ENCODE assay signal across 8 cellular contexts in genomic region chr4:37685726-37686372, GRCh38. TPM values are rescaled to one million over a fixed set of nuclear protein-coding genes. Genes with fewer than 3 reads are reported as not detected.
A peak's percentile ranks its signal among the peaks of the same experiment; 100 is the strongest.
DNase-seq lines count a peak whose midpoint lies in the region; ATAC-seq and TF ChIP-seq lines count a peak whose summit lies in the region.

No MANE protein-coding gene starts in this region.

- H3K36me3 Mint-ChIP-seq in immature natural killer cell: no peaks in the 10 kb centered on the region

- DNase-seq in AG20443 (ENCODE audit: low spot score) (peak; percentile 69), astrocyte of the spinal cord (ENCODE audit: low read depth, low spot score) (peak; percentile 37), immature natural killer cell (peak; percentile 61 to 69 (median 69)), pons (ENCODE audit: low spot score) (no peak)
- peak; percentile 7 to 32 (median 22) for DNase-seq in stimulated activated CD4-positive, alpha-beta T cell treated with anti-CD3 and anti-CD28 coated beads, Interleukin-1b, Interleukin-23, amount 100 ng/mL, for 24 hours (ENCODE audit: low read depth in 4 of 4, low spot score in 1 of 4)

- peaks cover 38 to 40% of the 10 kb centered on the region in 2 donors for H3K4me1 Mint-ChIP-seq in immature natural killer cell

- in situ Hi-C loops in astrocyte of the spinal cord (cut with HindIII; ENCODE audit: low sequenced_read_pairs): no loop called here

- peaks cover 1 to 16% (median 13%) of the 10 kb centered on the region in 3 donors for H3K27me3 Mint-ChIP-seq in immature natural killer cell (ENCODE audit: low read depth in 3 of 3)

- peak overlapping the region; percentile 61 for H3K4me3 ChIP-seq in astrocyte of the spinal cord (ENCODE audit: low read depth, low read length)

- H3K4me3 Mint-ChIP-seq in immature natural killer cell: peak overlapping the region; percentile 92 to 99 (median 94)

- ATAC-seq in GM18870 (IDR thresholded peaks at IDR 0.05; ENCODE audit: unreplicated experiment): peak; percentile 2
- peak; percentile 19 for ATAC-seq in HG03135 (IDR thresholded peaks at IDR 0.05; ENCODE audit: unreplicated experiment)
- peak; percentile 51 for ATAC-seq in SK-N-SH treated with all-trans-retinoic acid at 6 μM for 48 hours

- no peak for TF ChIP-seq CTCF in astrocyte of the spinal cord (IDR thresholded peaks at IDR 0.05; ENCODE audit: low read depth, low read length)

- peak overlapping the region; percentile 84 to 98 (median 96) for H3K27ac Mint-ChIP-seq in immature natural killer cell

- no peaks in the 10 kb centered on the region for H3K9me3 Mint-ChIP-seq in immature natural killer cell

TF ChIP-seq in SK-N-SH treated with all-trans-retinoic acid at 6 μM for 48 hours, 23 proteins besides CTCF, POLR2A, EP300 and RAD21:
- TF ChIP-seq BACH2 (CRISPR knock-in tag; IDR thresholded peaks at IDR 0.05; ENCODE audit: borderline replicate concordance): no peak
- no peak for TF ChIP-seq ZFP30 (CRISPR knock-in tag; IDR thresholded peaks at IDR 0.05)
- TF ChIP-seq CSDC2 (CRISPR knock-in tag; IDR thresholded peaks at IDR 0.05): 0 out of 2 replicates have a peak, but pooled peaks have one; percentile 40

RNA-seq across cellular contexts. Expression of gene RELL1, which starts 0.3 kb away (rescaled TPM):
- polyA plus RNA-seq in immature natural killer cell: 1 to 10 TPM; 1.9 to 4.3 (median 3.5) TPM
